ENCODE assay signal across 8 cellular contexts in the genomic region with DNA sequence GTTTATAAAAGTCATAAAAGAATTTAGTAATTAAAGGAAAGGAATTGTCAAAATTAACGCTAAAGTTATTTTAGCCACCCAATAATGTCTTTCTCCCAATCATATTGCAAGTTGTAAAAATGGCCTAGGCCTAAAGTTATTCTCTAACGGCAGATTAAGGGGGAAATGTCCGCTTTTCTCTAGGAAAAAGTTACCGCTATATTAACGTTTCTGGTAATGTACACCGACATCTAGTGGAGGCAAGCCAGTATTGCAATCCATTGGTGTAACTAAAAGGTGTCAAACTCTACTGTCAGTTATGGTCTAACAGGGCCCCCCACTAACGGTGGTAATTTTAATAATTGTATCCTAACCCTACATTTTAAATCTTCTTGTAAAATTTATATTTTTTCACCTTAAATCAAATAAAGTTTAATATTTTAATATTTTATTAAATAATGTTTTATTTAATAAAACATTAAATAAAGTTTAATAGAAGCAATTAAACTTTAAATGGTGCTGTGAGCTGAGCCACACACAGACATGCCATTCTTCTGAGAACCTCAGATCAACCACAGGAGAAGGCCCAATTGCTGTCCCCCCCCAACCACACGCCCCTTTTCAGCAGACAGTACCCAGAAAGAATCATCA. TPM values are rescaled to one million over a fixed set of nuclear protein-coding genes. Genes with fewer than 3 reads are reported as not detected.
DNase-seq lines count a peak whose midpoint lies in the region; ATAC-seq, FAIRE-seq and TF ChIP-seq lines count a peak whose summit lies in the region.

No MANE protein-coding gene starts in this region.

- H3K36me3 Mint-ChIP-seq in activated CD8-positive, alpha-beta T cell treated with anti-CD3 and anti-CD28 coated beads, Interleukin-2, amount 10 ng/mL, durations not matched to agents 7 days and 5 days (ENCODE audit: low read depth): no peaks in the 10 kb centered on the region

- POLR2A ChIA-PET in activated CD8-positive, alpha-beta T cell treated with anti-CD3 and anti-CD28 coated beads, Interleukin-2, amount 10 ng/mL, durations not matched to agents 7 days and 5 days (lab: Charles Lee): no interaction called here

- no peaks in the 10 kb centered on the region for H3K9me3 Mint-ChIP-seq in activated CD8-positive, alpha-beta T cell treated with anti-CD3 and anti-CD28 coated beads, Interleukin-2, amount 10 ng/mL, durations not matched to agents 7 days and 5 days (ENCODE audit: insufficient read depth)

- TF ChIP-seq CTCF in GM10266 (IDR thresholded peaks at IDR 0.05; ENCODE audit: control insufficient read depth, insufficient read depth, low read depth, missing control alignments) (peak; percentile 66), fibroblast of the aortic adventitia (IDR thresholded peaks at IDR 0.05; ENCODE audit: insufficient read depth, low read length) (peak; percentile 93)

- ATAC-seq in activated CD8-positive, alpha-beta T cell treated with anti-CD3 and anti-CD28 coated beads, Interleukin-2, amount 10 ng/mL, durations not matched to agents 7 days and 5 days: no peak
- ATAC-seq in GM18861 (IDR thresholded peaks at IDR 0.05; ENCODE audit: unreplicated experiment): no peak

- no peaks in the 10 kb centered on the region for H3K27me3 Mint-ChIP-seq in activated CD8-positive, alpha-beta T cell treated with anti-CD3 and anti-CD28 coated beads, Interleukin-2, amount 10 ng/mL, durations not matched to agents 7 days and 5 days (ENCODE audit: low read depth)

- FAIRE-seq in A204.1 (lab: Jason Lieb, UNC): peak; percentile 54

- no peak overlapping the region for H3K4me3 ChIP-seq in fibroblast of the aortic adventitia (ENCODE audit: low read depth, low read length)

- DNase-seq in GM10266 (ENCODE audit: extremely low spot score) (peak; percentile 33), NCI-H446 (lab: John Stamatoyannopoulos, UW) (peak; percentile 1 to 74), fibroblast of the aortic adventitia (ENCODE audit: low read depth) (peak; percentile 62), renal cortical epithelial cell (ENCODE audit: low read depth) (peak; percentile 40), cerebellum (ENCODE audit: low spot score) (no peak)
- peak; percentile 70 for DNase-seq in activated CD8-positive, alpha-beta T cell treated with anti-CD3 and anti-CD28 coated beads, Interleukin-2, amount 10 ng/mL, durations not matched to agents 7 days and 5 days

- H3K4me3 Mint-ChIP-seq in activated CD8-positive, alpha-beta T cell treated with anti-CD3 and anti-CD28 coated beads, Interleukin-2, amount 10 ng/mL, durations not matched to agents 7 days and 5 days: no peak overlapping the region

- H3K4me1 Mint-ChIP-seq in activated CD8-positive, alpha-beta T cell treated with anti-CD3 and anti-CD28 coated beads, Interleukin-2, amount 10 ng/mL, durations not matched to agents 7 days and 5 days (ENCODE audit: low read depth): no peaks in the 10 kb centered on the region

- no peak overlapping the region for H3K27ac Mint-ChIP-seq in activated CD8-positive, alpha-beta T cell treated with anti-CD3 and anti-CD28 coated beads, Interleukin-2, amount 10 ng/mL, durations not matched to agents 7 days and 5 days

- CTCF ChIA-PET in activated CD8-positive, alpha-beta T cell treated with anti-CD3 and anti-CD28 coated beads, Interleukin-2, amount 10 ng/mL, durations not matched to agents 7 days and 5 days (lab: Charles Lee): interaction anchor here (3.5 kb wide), 1 partner anchor 97 kb away, joined by 19 read pairs; no protein-coding TSS in a partner anchor

RNA-seq across cellular contexts. Expression of a gene that starts 35.9 kb away (rescaled TPM):
- 10 to 100 TPM in 1 of 2 experiments, 1 to 10 TPM in 1; 8.2 to 12.1 TPM for total RNA-seq in activated CD8-positive, alpha-beta T cell treated with anti-CD3 and anti-CD28 coated beads, Interleukin-2, amount 10 ng/mL, durations not matched to agents 7 days and 5 days
- 6.1 and 9.6 TPM in 2 replicates for total RNA-seq in fibroblast of the aortic adventitia (ENCODE audit: low replicate concordance)
- total RNA-seq in renal cortical epithelial cell: 4.7 and 5.7 TPM in 2 replicates
- 13.3 TPM for total RNA-seq in cerebellum

RNA-seq across cellular contexts. Expression of a gene that starts 42.8 kb away (rescaled TPM):
- 1 to 10 TPM; 2.8 to 3.3 TPM for total RNA-seq in activated CD8-positive, alpha-beta T cell treated with anti-CD3 and anti-CD28 coated beads, Interleukin-2, amount 10 ng/mL, durations not matched to agents 7 days and 5 days
- total RNA-seq in fibroblast of the aortic adventitia (ENCODE audit: low replicate concordance): 1.4 and 5.4 TPM in 2 replicates
- total RNA-seq in renal cortical epithelial cell: 1.2 and 4.2 TPM in 2 replicates
- 7.4 TPM for total RNA-seq in cerebellum

RNA-seq across cellular contexts. Expression of a gene that starts 53.6 kb away (rescaled TPM):
- 1 to 10 TPM; 4.3 to 4.6 TPM for total RNA-seq in activated CD8-positive, alpha-beta T cell treated with anti-CD3 and anti-CD28 coated beads, Interleukin-2, amount 10 ng/mL, durations not matched to agents 7 days and 5 days
- total RNA-seq in fibroblast of the aortic adventitia (ENCODE audit: low replicate concordance): 8.3 and 12.1 TPM in 2 replicates
- total RNA-seq in renal cortical epithelial cell: 4.0 and 7.2 TPM in 2 replicates
- 34.0 TPM for total RNA-seq in cerebellum
